Comparison of ENCODE assay signal across 10 cellular contexts in the genomic region with DNA sequence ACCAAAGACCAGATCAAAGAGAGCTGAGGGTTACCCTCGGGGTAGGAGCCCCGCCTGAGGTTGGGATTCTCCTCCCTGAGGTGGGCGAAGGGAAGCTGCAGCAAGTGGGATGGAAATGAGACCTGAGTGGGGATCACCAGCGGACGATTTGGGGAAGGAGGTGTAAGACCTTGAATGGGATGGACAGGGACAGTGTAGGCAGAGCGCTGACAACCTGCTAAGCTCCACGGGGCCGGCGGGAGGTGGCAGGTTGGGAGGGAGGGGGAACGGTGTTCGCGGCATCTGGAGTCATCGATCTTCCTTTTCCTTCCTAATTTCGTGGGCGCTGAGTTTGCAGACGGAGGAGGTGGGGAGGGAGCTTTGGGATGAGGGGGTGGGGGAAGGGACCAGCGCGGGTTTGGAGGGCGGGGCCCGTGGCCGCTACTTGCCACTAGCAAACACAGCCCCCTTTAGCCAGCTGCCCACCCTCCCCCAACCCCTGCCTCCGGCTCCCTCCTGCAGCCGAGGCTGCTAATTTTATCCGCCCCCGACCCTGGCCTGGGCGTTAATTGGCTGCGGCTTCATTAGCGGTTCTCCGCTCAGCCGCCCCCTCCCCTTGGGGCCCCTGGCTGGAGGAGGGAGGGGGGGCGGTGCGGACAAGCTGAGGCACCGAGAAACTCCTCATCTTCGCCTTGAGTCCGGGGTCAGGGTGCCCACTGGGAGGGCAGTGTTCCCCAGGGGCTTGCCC. TPM values are rescaled to one million over a fixed set of nuclear protein-coding genes. Genes with fewer than 3 reads are reported as not detected.
DNase-seq lines count a peak whose midpoint lies in the region; ATAC-seq, FAIRE-seq and TF ChIP-seq lines count a peak whose summit lies in the region.
"Had no signal": no experiment of that assay in that cellular context is flagged by ENCODE, and none has a peak within 500 bp of the region (broad histone marks: within the 10 kb centered on the region; RNA-seq: fewer than 3 reads in every experiment).

No MANE protein-coding gene starts in this region.

- peak overlapping the region; percentile 39 to 95 (median 68) for H3K27ac Mint-ChIP-seq in IgD-negative memory B cell
- peak overlapping the region in 1 of 10 donors; percentile 54 for H3K27ac Mint-ChIP-seq in naive thymus-derived CD8-positive, alpha-beta T cell

- no peak for TF ChIP-seq RAD21 in K562 (CRISPR knock-in tag; conservative IDR thresholded peaks at IDR 0.05 in 1 of 2, IDR thresholded peaks at IDR 0.05 in 1 of 2)

- peaks cover 7% of the 10 kb centered on the region for H3K9me1 ChIP-seq in K562 (ENCODE audit: control insufficient read depth, insufficient read depth, low read length)

- H3K27ac ChIP-seq in DOHH2 (ENCODE audit: low read depth, low read length) (peak overlapping the region; percentile 95), K562 (ENCODE audit: extremely low read depth, low read depth, low read length) (peak overlapping the region; percentile 39; the same call in 2 of the 3 replicates)

- H3K4me1 ChIP-seq in DOHH2 (ENCODE audit: control insufficient read depth, low read length), result peaks cover 90% of the 10 kb centered on the region
- H3K4me1 ChIP-seq in K562 (replicated peaks in 1 of 2; ENCODE audit: control insufficient read depth in 2 of 2, insufficient read depth in 2 of 2, low read length in 2 of 2), result peaks cover 42 to 57% of the 10 kb centered on the region in 2 experiments

- H3K79me2 ChIP-seq in DOHH2 (ENCODE audit: control insufficient read depth, low read length) (peaks cover 56% of the 10 kb centered on the region), K562 (ENCODE audit: control insufficient read depth, insufficient read depth, low read length) (peaks cover 26% of the 10 kb centered on the region)

- H3K4me2 ChIP-seq in DOHH2 (ENCODE audit: low read length) (peak overlapping the region; percentile 91), K562 (ENCODE audit: insufficient read depth, low read length) (peak overlapping the region; percentile 69)

- H3K9me3 ChIP-seq in DOHH2 (ENCODE audit: control insufficient read depth, insufficient read depth, low read length), result no peaks in the 10 kb centered on the region
- no peaks in the 10 kb centered on the region for H3K9me3 ChIP-seq in K562 (replicated peaks; ENCODE audit: control insufficient read depth, insufficient read depth, low read depth, low read length)

- peaks cover 39% of the 10 kb centered on the region for H3K27me3 Mint-ChIP-seq in IgD-negative memory B cell
- peaks cover 33 to 61% (median 44%) of the 10 kb centered on the region in 5 donors for H3K27me3 Mint-ChIP-seq in naive thymus-derived CD8-positive, alpha-beta T cell

- no peak for TF ChIP-seq EP300 in K562 (IDR thresholded peaks at IDR 0.05; ENCODE audit: low read length)

- ATAC-seq in K562, result no peak
- ATAC-seq in naive thymus-derived CD8-positive, alpha-beta T cell, result no peak

- CTCF ChIA-PET in K562 (lab: Yijun Ruan, JAX; ENCODE audit: low intra/inter-chr PET ratio), result no interaction called here

- H4K20me1 ChIP-seq in DOHH2 (ENCODE audit: control insufficient read depth, insufficient read depth, low read depth, low read length), result peaks cover 15% of the 10 kb centered on the region; the same call in 1 of the 2 replicates
- H4K20me1 ChIP-seq in K562 (replicated peaks; ENCODE audit: control insufficient read depth, insufficient read depth, low read length), result peaks cover 12% of the 10 kb centered on the region

- no peaks in the 10 kb centered on the region for H3K9me2 ChIP-seq in DOHH2 (replicated peaks; ENCODE audit: control insufficient read depth, low read length)

- DNase-seq in K562 (ENCODE audit: extremely low read depth in 1 of 4, low spot score in 3 of 4) (peak; percentile 52 to 57 (median 54)), D721Med (ENCODE audit: insufficient read length, low spot score) (no peak), 8988T (no peak)
- DNase-seq in naive thymus-derived CD8-positive, alpha-beta T cell, result no peak
- DNase-seq in activated CD4-positive, alpha-beta T cell treated with anti-CD3 and anti-CD28 coated beads for 48 hours, result no peak
- DNase-seq: activated naive CD4-positive, alpha-beta T cell treated with anti-CD3 and anti-CD28 coated beads, Interleukin-2, amount 50 U/mL, for 16 hours; GDM1 had no signal

- H3K27me3 ChIP-seq in DOHH2 (ENCODE audit: control insufficient read depth, low read length) (no peaks in the 10 kb centered on the region), K562 (ENCODE audit: control insufficient read depth in 2 of 2, insufficient read depth in 2 of 2, low read length in 2 of 2) (peaks cover 0 to 3% of the 10 kb centered on the region in 2 experiments; a peak in 2 of 5 replicates)

- BruUV-seq in K562 (replicated peaks; lab: Mats Ljungman, UMichigan), result no TSS peak

- intact Hi-C loops in K562 (cut with micrococcal nuclease), result no loop called here

- peaks cover 35% of the 10 kb centered on the region for H3K36me3 ChIP-seq in DOHH2 (ENCODE audit: control insufficient read depth, low read length)
- peaks cover 13% of the 10 kb centered on the region; the same call in 2 of the 3 replicates for H3K36me3 ChIP-seq in K562 (ENCODE audit: control insufficient read depth, insufficient read depth, low read length)

- in situ Hi-C loops in K562 (cut with MboI), result no loop called here

- peak overlapping the region; percentile 81 for H2AFZ ChIP-seq in K562 (ENCODE audit: low read depth, low read length)

- H3K4me1 Mint-ChIP-seq in IgD-negative memory B cell, result peaks cover 31 to 40% (median 36%) of the 10 kb centered on the region in 3 donors
- peaks cover 35 to 80% (median 71%) of the 10 kb centered on the region in 4 donors for H3K4me1 Mint-ChIP-seq in naive thymus-derived CD8-positive, alpha-beta T cell

- H3K36me3 Mint-ChIP-seq in IgD-negative memory B cell, result peaks cover 4% of the 10 kb centered on the region
- peaks cover 0 to 8% (median 5%) of the 10 kb centered on the region in 3 donors for H3K36me3 Mint-ChIP-seq in naive thymus-derived CD8-positive, alpha-beta T cell

- WGBS in K562 (ENCODE audit: insufficient coverage, low coverage, missing lambda C conversion rate), result 31% methylated on average over 16 of the region's 35 CpGs

- peaks cover 40% of the 10 kb centered on the region for H3F3A ChIP-seq in DOHH2 (ENCODE audit: control insufficient read depth, insufficient read depth)

- peak overlapping the region; percentile 59 to 87 for H3K9ac ChIP-seq in K562 (ENCODE audit: insufficient read depth in 1 of 2, low read depth in 2 of 2, low read length in 2 of 2)

- FAIRE-seq in K562 (lab: Jason Lieb, UNC) (no peak), D721Med (lab: Jason Lieb, UNC) (no peak)

- TF ChIP-seq CTCF in DOHH2 (IDR thresholded peaks at IDR 0.05; ENCODE audit: low read depth, low read length, poor library complexity, severe bottlenecking) (no peak), K562 (IDR thresholded peaks at IDR 0.05 in 2 of 3, conservative IDR thresholded peaks at IDR 0.05 in 1 of 3; ENCODE audit: insufficient read depth in 2 of 3, low read depth in 1 of 3, low read length in 3 of 3) (no peak), D721Med (IDR thresholded peaks at IDR 0.05; ENCODE audit: insufficient read depth, missing control alignments) (no peak)

- POLR2A ChIA-PET in K562 (lab: Yijun Ruan, JAX), result interaction anchor here (0.6 to 1.5 kb wide), 7 partner anchors 7 to 271 kb away, joined by 3 to 8 read pairs (median 3); a partner anchor contains a TSS
- POLR2A ChIA-PET in naive thymus-derived CD8-positive, alpha-beta T cell (lab: Charles Lee), result interaction anchor here (0.6 to 5.7 kb wide), 4 partner anchors 11 to 896 kb away, joined by 5 to 40 read pairs (median 6); a partner anchor contains a TSS

- H3K4me3 Mint-ChIP-seq in IgD-negative memory B cell, result peak overlapping the region; percentile 29 to 90 (median 62)
- H3K4me3 Mint-ChIP-seq in naive thymus-derived CD8-positive, alpha-beta T cell, result peak overlapping the region in 9 of 10 donors; percentile 40 to 84 (median 61)

- no peaks in the 10 kb centered on the region for H3K9me3 Mint-ChIP-seq in IgD-negative memory B cell
- H3K9me3 Mint-ChIP-seq in naive thymus-derived CD8-positive, alpha-beta T cell, result peaks cover 0 to 2% (median 0%) of the 10 kb centered on the region in 9 donors

- TF ChIP-seq POLR2A in K562 (conservative IDR thresholded peaks at IDR 0.05), result no peak

- peak overlapping the region; percentile 76 for H3K4me3 ChIP-seq in DOHH2 (ENCODE audit: low read length)
- H3K4me3 ChIP-seq in K562, result peak overlapping the region; percentile 17; the same call in 1 of the 2 replicates

RNA-seq across cellular contexts. Expression of a gene that starts 2.8 kb away (rescaled TPM):
- polyA plus RNA-seq in IgD-negative memory B cell (176 TPM), K562 (2011; rRNA removed) (84.6 and 226 TPM in 2 replicates), K562 (2014; fragmentation: Illumina TruSeq; extraction: Trizol) (319 and 377 TPM in 2 replicates), K562 (2014; fragmentation: Nextera tagmentation; extraction: Ambion mirVana) (10 to 100 TPM; 46.1 to 81.5 TPM), K562 (2014; rRNA removed) (154 and 158 TPM in 2 replicates)
- total RNA-seq in K562 (2011; cell fraction: chromatin; rRNA removed; ENCODE audit: low replicate concordance), result 95.6 and 251 TPM in 2 replicates
- total RNA-seq in K562 (2011; cell fraction: nucleolus; rRNA removed), result 199 and 247 TPM in 2 replicates
- total RNA-seq in K562 (2011; cell fraction: nucleoplasm; rRNA removed), result 115 and 136 TPM in 2 replicates
- total RNA-seq in K562 (2014; rRNA removed) (194 and 217 TPM in 2 replicates), K562 (2014; rRNA removed; fragmentation: Illumina TruSeq; extraction: Trizol) (76.9 and 92.0 TPM in 2 replicates), K562 (2015; rRNA removed; fragmentation: Illumina TruSeq; extraction: Trizol) (115 and 119 TPM in 2 replicates), K562 (2021) (227 and 243 TPM in 2 replicates)
- polyA plus RNA-seq in K562 (2011; cell fraction: cytosol; rRNA removed), result 268 and 390 TPM in 2 replicates
- 341 and 344 TPM in 2 replicates for polyA plus RNA-seq in K562 (2011; cell fraction: nucleus; rRNA removed)
- polyA plus RNA-seq in K562 (2012), result 190 and 549 TPM in 2 replicates
- polyA minus RNA-seq in K562 (2011; rRNA and poly(A)+ RNA removed), result 95.0 and 99.1 TPM in 2 replicates
- polyA minus RNA-seq in K562 (2011; cell fraction: cytosol; rRNA and poly(A)+ RNA removed), result 155 and 228 TPM in 2 replicates
- 97.1 and 133 TPM in 2 replicates for polyA minus RNA-seq in K562 (2011; cell fraction: nucleus; rRNA and poly(A)+ RNA removed)
- total RNA-seq in naive thymus-derived CD8-positive, alpha-beta T cell, result 10 to 100 TPM; 45.2 to 45.3 TPM
- polyA plus RNA-seq in naive thymus-derived CD8-positive, alpha-beta T cell, result 10 to 100 TPM; 27.3 to 31.2 (median 28.8) TPM

RNA-seq across cellular contexts. Expression of a gene that starts 10.2 kb away (rescaled TPM):
- polyA plus RNA-seq in IgD-negative memory B cell, result 8.3 TPM
- total RNA-seq in K562 (2011; cell fraction: chromatin; rRNA removed; ENCODE audit: low replicate concordance), result 1.7 and 4.4 TPM in 2 replicates
- total RNA-seq in K562 (2011; cell fraction: nucleolus; rRNA removed), result 4.7 and 5.7 TPM in 2 replicates
- 5.1 and 6.6 TPM in 2 replicates for total RNA-seq in K562 (2011; cell fraction: nucleoplasm; rRNA removed)
- total RNA-seq in K562 (2014; rRNA removed), result 1.0 and 1.4 TPM in 2 replicates
- 0.22 TPM in 1 of 2 replicates, not detected in the other for total RNA-seq in K562 (2014; rRNA removed; fragmentation: Illumina TruSeq; extraction: Trizol)
- 0.19 TPM in 1 of 2 replicates, not detected in the other for total RNA-seq in K562 (2015; rRNA removed; fragmentation: Illumina TruSeq; extraction: Trizol)
- 2.2 and 2.7 TPM in 2 replicates for total RNA-seq in K562 (2021)
- 0.49 and 1.7 TPM in 2 replicates for polyA plus RNA-seq in K562 (2011; rRNA removed)
- polyA plus RNA-seq in K562 (2011; cell fraction: cytosol; rRNA removed), result 0.59 and 0.91 TPM in 2 replicates
- 2.4 and 3.4 TPM in 2 replicates for polyA plus RNA-seq in K562 (2011; cell fraction: nucleus; rRNA removed)
- 2.7 and 7.2 TPM in 2 replicates for polyA plus RNA-seq in K562 (2012)
- polyA plus RNA-seq in K562 (2014; fragmentation: Illumina TruSeq; extraction: Trizol), result 1.1 and 1.9 TPM in 2 replicates
- polyA plus RNA-seq in K562 (2014; fragmentation: Nextera tagmentation; extraction: Ambion mirVana), result not detected
- 1.1 and 1.3 TPM in 2 replicates for polyA plus RNA-seq in K562 (2014; rRNA removed)
- 0.30 TPM in 1 of 2 replicates, not detected in the other for polyA minus RNA-seq in K562 (2011; rRNA and poly(A)+ RNA removed)
- polyA minus RNA-seq in K562 (2011; cell fraction: cytosol; rRNA and poly(A)+ RNA removed), result 3.2 and 4.1 TPM in 2 replicates
- polyA minus RNA-seq in K562 (2011; cell fraction: nucleus; rRNA and poly(A)+ RNA removed), result 0.67 and 1.00 TPM in 2 replicates
- total RNA-seq in naive thymus-derived CD8-positive, alpha-beta T cell, result under 1 TPM; 0.41 to 0.55 TPM
- polyA plus RNA-seq in naive thymus-derived CD8-positive, alpha-beta T cell, result not detected
- total RNA-seq: subcutaneous adipose tissue had no signal

RNA-seq across cellular contexts. Expression of a gene that starts 24.2 kb away (rescaled TPM):
- 2.4 TPM for polyA plus RNA-seq in IgD-negative memory B cell
- total RNA-seq in K562 (2011; cell fraction: chromatin; rRNA removed; ENCODE audit: low replicate concordance), result 7.4 and 7.7 TPM in 2 replicates
- 3.8 and 5.3 TPM in 2 replicates for total RNA-seq in K562 (2011; cell fraction: nucleolus; rRNA removed)
- total RNA-seq in K562 (2011; cell fraction: nucleoplasm; rRNA removed), result 4.4 and 6.1 TPM in 2 replicates
- total RNA-seq in K562 (2014; rRNA removed), result 2.3 and 2.7 TPM in 2 replicates
- total RNA-seq in K562 (2014; rRNA removed; fragmentation: Illumina TruSeq; extraction: Trizol), result 2.4 and 2.7 TPM in 2 replicates
- 3.3 and 3.5 TPM in 2 replicates for total RNA-seq in K562 (2015; rRNA removed; fragmentation: Illumina TruSeq; extraction: Trizol)
- 3.5 and 4.6 TPM in 2 replicates for total RNA-seq in K562 (2021)
- 4.0 and 5.6 TPM in 2 replicates for polyA plus RNA-seq in K562 (2011; rRNA removed)
- polyA plus RNA-seq in K562 (2011; cell fraction: cytosol; rRNA removed), result 1.9 and 3.3 TPM in 2 replicates
- polyA plus RNA-seq in K562 (2011; cell fraction: nucleus; rRNA removed), result 6.3 and 11.3 TPM in 2 replicates
- 7.5 and 8.5 TPM in 2 replicates for polyA plus RNA-seq in K562 (2012)
- polyA plus RNA-seq in K562 (2014; fragmentation: Illumina TruSeq; extraction: Trizol), result 6.2 and 7.3 TPM in 2 replicates
- polyA plus RNA-seq in K562 (2014; fragmentation: Nextera tagmentation; extraction: Ambion mirVana), result under 1 TPM; 0.45 to 0.46 TPM
- polyA plus RNA-seq in K562 (2014; rRNA removed), result 4.8 and 6.4 TPM in 2 replicates
- 3.2 TPM in 2 replicates for polyA minus RNA-seq in K562 (2011; rRNA and poly(A)+ RNA removed)
- polyA minus RNA-seq in K562 (2011; cell fraction: cytosol; rRNA and poly(A)+ RNA removed), result 1.0 and 1.5 TPM in 2 replicates
- 1.3 and 3.9 TPM in 2 replicates for polyA minus RNA-seq in K562 (2011; cell fraction: nucleus; rRNA and poly(A)+ RNA removed)
- 1 to 10 TPM; 2.5 to 2.6 TPM for total RNA-seq in naive thymus-derived CD8-positive, alpha-beta T cell
- not detected for polyA plus RNA-seq in naive thymus-derived CD8-positive, alpha-beta T cell

Comparison
In these comparisons a context has a peak if more than half of its experiments do, and no peak if none do; other contexts are left out.
1. DNase-seq: peak in K562 (4 of 4); none in naive thymus-derived CD8-positive, alpha-beta T cell (0 of 10), D721Med (single experiment), 8988T (single experiment) and activated CD4-positive, alpha-beta T cell treated with anti-CD3 and anti-CD28 coated beads for 48 hours (single experiment).